ENCODE assay signal across 2 cellular contexts in genomic region chr20:58192567-58192966, GRCh38.
TF ChIP-seq lines count a peak whose summit lies in the region.

No MANE protein-coding gene starts in this region.

TF ChIP-seq in GM23338, 12 proteins besides CTCF, POLR2A, EP300 and RAD21 (continued from another document):
- TF ChIP-seq ZNF462 (CRISPR knock-in tag; IDR thresholded peaks at IDR 0.05) (no peak), STAT1 (IDR thresholded peaks at IDR 0.05; ENCODE audit: unreplicated experiment) (no peak), REST (IDR thresholded peaks at IDR 0.05; ENCODE audit: unreplicated experiment) (no peak), EZH2phosphoT487 (IDR thresholded peaks at IDR 0.05; ENCODE audit: unreplicated experiment) (no peak)
TF ChIP-seq in GM23338: peak in this region for 0.

TF ChIP-seq in WTC11, 78 proteins besides CTCF, POLR2A, EP300 and RAD21 (continued from another document):
- TF ChIP-seq, protein P1, sequence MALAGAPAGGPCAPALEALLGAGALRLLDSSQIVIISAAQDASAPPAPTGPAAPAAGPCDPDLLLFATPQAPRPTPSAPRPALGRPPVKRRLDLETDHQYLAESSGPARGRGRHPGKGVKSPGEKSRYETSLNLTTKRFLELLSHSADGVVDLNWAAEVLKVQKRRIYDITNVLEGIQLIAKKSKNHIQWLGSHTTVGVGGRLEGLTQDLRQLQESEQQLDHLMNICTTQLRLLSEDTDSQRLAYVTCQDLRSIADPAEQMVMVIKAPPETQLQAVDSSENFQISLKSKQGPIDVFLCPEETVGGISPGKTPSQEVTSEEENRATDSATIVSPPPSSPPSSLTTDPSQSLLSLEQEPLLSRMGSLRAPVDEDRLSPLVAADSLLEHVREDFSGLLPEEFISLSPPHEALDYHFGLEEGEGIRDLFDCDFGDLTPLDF (CRISPR knock-in tag; IDR thresholded peaks at IDR 0.05): no peak
- TF ChIP-seq ZNF138 (CRISPR knock-in tag; conservative IDR thresholded peaks at IDR 0.05) (no peak), MXD4 (CRISPR knock-in tag; IDR thresholded peaks at IDR 0.05; ENCODE audit: borderline replicate concordance) (no peak)
